ENCODE assay signal across 15 cellular contexts in the genomic region with DNA sequence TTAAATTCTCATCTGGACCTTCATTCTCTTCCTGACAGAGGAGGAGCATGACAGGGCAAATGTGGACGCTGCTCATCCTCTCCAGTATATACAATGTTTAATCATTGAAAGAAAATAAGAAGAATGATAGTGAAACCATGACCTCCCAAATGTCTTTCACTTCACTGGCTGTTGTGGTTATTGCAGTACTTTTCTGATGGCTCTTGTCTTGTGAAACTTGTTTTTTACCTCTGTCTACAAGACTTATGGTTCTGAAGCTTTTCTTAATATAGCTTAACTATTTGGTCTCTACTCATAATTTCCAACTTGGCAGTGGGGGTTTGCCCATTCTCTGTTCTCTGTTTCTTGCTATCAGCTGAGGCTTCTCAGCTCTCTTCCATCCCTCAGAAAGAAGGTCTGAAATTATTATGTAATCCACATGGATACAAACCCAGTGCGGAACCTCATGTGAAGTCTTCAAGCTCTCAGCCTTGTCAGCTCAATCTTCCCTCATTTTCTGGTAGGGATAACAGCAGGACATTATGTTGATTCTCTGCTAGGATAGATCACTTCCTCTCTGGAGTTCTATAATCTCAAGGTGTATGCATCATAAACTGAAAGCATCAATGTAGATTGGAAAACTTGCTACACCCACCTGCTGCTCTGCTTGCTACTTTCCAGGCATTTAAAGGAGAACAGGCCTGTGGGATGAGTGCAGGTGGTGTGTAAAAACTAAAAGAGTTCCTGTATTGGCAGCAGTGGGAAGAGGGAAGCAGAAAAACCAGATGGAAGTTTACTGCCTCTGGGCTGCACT.
DNase-seq lines count a peak whose midpoint lies in the region; ATAC-seq, FAIRE-seq and TF ChIP-seq lines count a peak whose summit lies in the region.
"Had no signal": no experiment of that assay in that cellular context is flagged by ENCODE, and none has a peak within 500 bp of the region (broad histone marks: within the 10 kb centered on the region; RNA-seq: fewer than 3 reads in every experiment).

No MANE protein-coding gene starts in this region.

- H3K9me3 ChIP-seq in PC-9 (ENCODE audit: insufficient read depth, low read depth), result no peaks in the 10 kb centered on the region
- H3K9me3 ChIP-seq: MG63 had no signal

- no peak overlapping the region for H3K27ac Mint-ChIP-seq in activated CD8-positive, alpha-beta memory T cell treated with anti-CD3 and anti-CD28 coated beads, Interleukin-2, amount 10 ng/mL, durations not matched to agents 7 days and 5 days
- H3K27ac Mint-ChIP-seq: effector memory CD8-positive, alpha-beta T cell had no signal

- CTCF ChIA-PET in activated CD8-positive, alpha-beta memory T cell treated with anti-CD3 and anti-CD28 coated beads, Interleukin-2, amount 10 ng/mL, durations not matched to agents 7 days and 5 days (lab: Charles Lee), result no interaction called here
- CTCF ChIA-PET in PC-9 (lab: Charles Lee), result no interaction called here

- H3K27me3 Mint-ChIP-seq in activated CD8-positive, alpha-beta memory T cell treated with anti-CD3 and anti-CD28 coated beads, Interleukin-2, amount 10 ng/mL, durations not matched to agents 7 days and 5 days, result no peaks in the 10 kb centered on the region
- H3K27me3 Mint-ChIP-seq: effector memory CD8-positive, alpha-beta T cell had no signal

- no peaks in the 10 kb centered on the region for H3K36me3 ChIP-seq in GM06990 (ENCODE audit: control insufficient read depth, insufficient read depth, low read length)
- H3K36me3 ChIP-seq in PC-9 (ENCODE audit: low read depth), result no peaks in the 10 kb centered on the region
- H3K36me3 ChIP-seq: MG63 had no signal

- H3K9me3 Mint-ChIP-seq in activated CD8-positive, alpha-beta memory T cell treated with anti-CD3 and anti-CD28 coated beads, Interleukin-2, amount 10 ng/mL, durations not matched to agents 7 days and 5 days (ENCODE audit: low read depth), result no peaks in the 10 kb centered on the region

- DNase-seq in GM06990 (ENCODE audit: extremely low read depth, insufficient read length) (peak; percentile 34), GM19239 (ENCODE audit: insufficient read length, low spot score) (peak; percentile 43), NCI-H1092 (lab: John Stamatoyannopoulos, UW) (no peak), PC-9 (no peak), NCI-H510A treated with DMSO at 0.1 percent for 48 hours (lab: John Stamatoyannopoulos, UW) (no peak)
- no peak for DNase-seq in activated CD8-positive, alpha-beta memory T cell treated with anti-CD3 and anti-CD28 coated beads, Interleukin-2, amount 10 ng/mL, durations not matched to agents 7 days and 5 days
- DNase-seq: amniotic stem cell; DMS79; effector memory CD8-positive, alpha-beta T cell; MG63; NCI-H526 treated with DMSO at 0.1 percent for 48 hours; T-helper 1 cell had no signal

- no peaks in the 10 kb centered on the region for H3K79me2 ChIP-seq in PC-9 (ENCODE audit: low read depth)

- H3F3A ChIP-seq in PC-9 (ENCODE audit: insufficient read depth, low read depth), result no peaks in the 10 kb centered on the region

- H3K36me3 Mint-ChIP-seq in activated CD8-positive, alpha-beta memory T cell treated with anti-CD3 and anti-CD28 coated beads, Interleukin-2, amount 10 ng/mL, durations not matched to agents 7 days and 5 days, result no peaks in the 10 kb centered on the region

- H4K20me1 ChIP-seq in PC-9 (ENCODE audit: insufficient read depth), result no peaks in the 10 kb centered on the region

- peak; percentile 96 for ATAC-seq in HG02610 (IDR thresholded peaks at IDR 0.05; ENCODE audit: unreplicated experiment)
- ATAC-seq in HG03354 (IDR thresholded peaks at IDR 0.05; ENCODE audit: poor library complexity, severe bottlenecking, unreplicated experiment), result peak; percentile 98
- ATAC-seq in activated CD8-positive, alpha-beta memory T cell treated with anti-CD3 and anti-CD28 coated beads, Interleukin-2, amount 10 ng/mL, durations not matched to agents 7 days and 5 days, result no peak
- ATAC-seq: effector memory CD8-positive, alpha-beta T cell had no signal

- no peak overlapping the region for H2AFZ ChIP-seq in PC-9

- POLR2A ChIA-PET in PC-9 (lab: Charles Lee; ENCODE audit: unreplicated experiment), result no interaction called here

- H3K4me3 ChIP-seq in GM06990 (replicated peaks; ENCODE audit: low read depth, low read length), result no peak overlapping the region
- H3K4me3 ChIP-seq in PC-9, result no peak overlapping the region
- H3K4me3 ChIP-seq: MG63 had no signal

- no peak overlapping the region for H3K4me3 Mint-ChIP-seq in activated CD8-positive, alpha-beta memory T cell treated with anti-CD3 and anti-CD28 coated beads, Interleukin-2, amount 10 ng/mL, durations not matched to agents 7 days and 5 days
- H3K4me3 Mint-ChIP-seq: effector memory CD8-positive, alpha-beta T cell had no signal

- intact Hi-C loops in PC-9 (cut with micrococcal nuclease; ENCODE audit: unreplicated experiment), result no loop called here

- H3K4me1 ChIP-seq in PC-9 (replicated peaks; ENCODE audit: insufficient read depth), result no peaks in the 10 kb centered on the region

- no peaks in the 10 kb centered on the region for H3K9me2 ChIP-seq in PC-9 (ENCODE audit: insufficient read depth)

- no peak overlapping the region for H3K4me2 ChIP-seq in PC-9

- H3K4me1 Mint-ChIP-seq in activated CD8-positive, alpha-beta memory T cell treated with anti-CD3 and anti-CD28 coated beads, Interleukin-2, amount 10 ng/mL, durations not matched to agents 7 days and 5 days, result no peaks in the 10 kb centered on the region

- TF ChIP-seq CTCF in GM06990 (IDR thresholded peaks at IDR 0.05; ENCODE audit: insufficient read depth, low read length, poor library complexity, severe bottlenecking) (no peak), PC-9 (conservative IDR thresholded peaks at IDR 0.05) (no peak)

- H3K27me3 ChIP-seq in GM06990 (replicated peaks; ENCODE audit: control insufficient read depth, insufficient read depth, low read length) (no peaks in the 10 kb centered on the region), PC-9 (ENCODE audit: insufficient read depth, low read depth) (no peaks in the 10 kb centered on the region)
- H3K27me3 ChIP-seq: MG63 had no signal

- no peak overlapping the region for H3K27ac ChIP-seq in PC-9

- FAIRE-seq in GM19239 (lab: Jason Lieb, UNC), result peak; percentile 97
- FAIRE-seq: A204.1 had no signal

- no TSS peak for BruUV-seq in PC-9 (replicated peaks; lab: Mats Ljungman, UMichigan)

Comparison
In these comparisons a context has a peak if more than half of its experiments do, and no peak if none do; other contexts are left out.
1. DNase-seq: peak in GM06990 (single experiment) and GM19239 (single experiment); none in activated CD8-positive, alpha-beta memory T cell treated with anti-CD3 and anti-CD28 coated beads, Interleukin-2, amount 10 ng/mL, durations not matched to agents 7 days and 5 days (single experiment), NCI-H1092 (single experiment), PC-9 (0 of 2) and NCI-H510A treated with DMSO at 0.1 percent for 48 hours (single experiment).